ENCODE assay signal across 1 cellular context in the genomic region with DNA sequence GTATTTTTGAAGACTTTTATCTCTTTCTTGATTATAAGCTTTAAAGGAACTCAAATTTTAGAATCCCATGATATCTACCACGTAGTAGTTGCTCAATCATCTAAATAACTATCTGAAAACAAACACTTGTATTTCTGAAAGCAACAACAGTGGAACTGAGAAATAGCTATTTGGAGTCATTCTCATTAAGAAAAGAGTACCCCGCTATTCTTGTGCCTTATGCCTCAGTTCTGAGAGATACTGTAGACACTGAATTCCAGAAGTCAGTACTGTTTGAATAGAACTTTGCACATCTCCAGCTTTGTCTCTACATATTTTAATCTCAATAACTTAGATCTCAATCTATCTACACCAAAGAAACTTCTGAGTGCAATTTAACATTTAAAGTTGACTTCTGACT.
TF ChIP-seq lines count a peak whose summit lies in the region.

No MANE protein-coding gene starts in this region.

TF ChIP-seq in K562, 482 proteins besides CTCF, POLR2A, EP300 and RAD21 (continued from another document):
- TF ChIP-seq, protein P1, sequence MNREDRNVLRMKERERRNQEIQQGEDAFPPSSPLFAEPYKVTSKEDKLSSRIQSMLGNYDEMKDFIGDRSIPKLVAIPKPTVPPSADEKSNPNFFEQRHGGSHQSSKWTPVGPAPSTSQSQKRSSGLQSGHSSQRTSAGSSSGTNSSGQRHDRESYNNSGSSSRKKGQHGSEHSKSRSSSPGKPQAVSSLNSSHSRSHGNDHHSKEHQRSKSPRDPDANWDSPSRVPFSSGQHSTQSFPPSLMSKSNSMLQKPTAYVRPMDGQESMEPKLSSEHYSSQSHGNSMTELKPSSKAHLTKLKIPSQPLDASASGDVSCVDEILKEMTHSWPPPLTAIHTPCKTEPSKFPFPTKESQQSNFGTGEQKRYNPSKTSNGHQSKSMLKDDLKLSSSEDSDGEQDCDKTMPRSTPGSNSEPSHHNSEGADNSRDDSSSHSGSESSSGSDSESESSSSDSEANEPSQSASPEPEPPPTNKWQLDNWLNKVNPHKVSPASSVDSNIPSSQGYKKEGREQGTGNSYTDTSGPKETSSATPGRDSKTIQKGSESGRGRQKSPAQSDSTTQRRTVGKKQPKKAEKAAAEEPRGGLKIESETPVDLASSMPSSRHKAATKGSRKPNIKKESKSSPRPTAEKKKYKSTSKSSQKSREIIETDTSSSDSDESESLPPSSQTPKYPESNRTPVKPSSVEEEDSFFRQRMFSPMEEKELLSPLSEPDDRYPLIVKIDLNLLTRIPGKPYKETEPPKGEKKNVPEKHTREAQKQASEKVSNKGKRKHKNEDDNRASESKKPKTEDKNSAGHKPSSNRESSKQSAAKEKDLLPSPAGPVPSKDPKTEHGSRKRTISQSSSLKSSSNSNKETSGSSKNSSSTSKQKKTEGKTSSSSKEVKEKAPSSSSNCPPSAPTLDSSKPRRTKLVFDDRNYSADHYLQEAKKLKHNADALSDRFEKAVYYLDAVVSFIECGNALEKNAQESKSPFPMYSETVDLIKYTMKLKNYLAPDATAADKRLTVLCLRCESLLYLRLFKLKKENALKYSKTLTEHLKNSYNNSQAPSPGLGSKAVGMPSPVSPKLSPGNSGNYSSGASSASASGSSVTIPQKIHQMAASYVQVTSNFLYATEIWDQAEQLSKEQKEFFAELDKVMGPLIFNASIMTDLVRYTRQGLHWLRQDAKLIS (CRISPR knock-in tag; IDR thresholded peaks at IDR 0.05): no peak
- TF ChIP-seq ZNF124 (CRISPR knock-in tag; IDR thresholded peaks at IDR 0.05): no peak
- TF ChIP-seq, protein P2, sequence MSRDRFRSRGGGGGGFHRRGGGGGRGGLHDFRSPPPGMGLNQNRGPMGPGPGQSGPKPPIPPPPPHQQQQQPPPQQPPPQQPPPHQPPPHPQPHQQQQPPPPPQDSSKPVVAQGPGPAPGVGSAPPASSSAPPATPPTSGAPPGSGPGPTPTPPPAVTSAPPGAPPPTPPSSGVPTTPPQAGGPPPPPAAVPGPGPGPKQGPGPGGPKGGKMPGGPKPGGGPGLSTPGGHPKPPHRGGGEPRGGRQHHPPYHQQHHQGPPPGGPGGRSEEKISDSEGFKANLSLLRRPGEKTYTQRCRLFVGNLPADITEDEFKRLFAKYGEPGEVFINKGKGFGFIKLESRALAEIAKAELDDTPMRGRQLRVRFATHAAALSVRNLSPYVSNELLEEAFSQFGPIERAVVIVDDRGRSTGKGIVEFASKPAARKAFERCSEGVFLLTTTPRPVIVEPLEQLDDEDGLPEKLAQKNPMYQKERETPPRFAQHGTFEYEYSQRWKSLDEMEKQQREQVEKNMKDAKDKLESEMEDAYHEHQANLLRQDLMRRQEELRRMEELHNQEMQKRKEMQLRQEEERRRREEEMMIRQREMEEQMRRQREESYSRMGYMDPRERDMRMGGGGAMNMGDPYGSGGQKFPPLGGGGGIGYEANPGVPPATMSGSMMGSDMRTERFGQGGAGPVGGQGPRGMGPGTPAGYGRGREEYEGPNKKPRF (IDR thresholded peaks at IDR 0.05; ENCODE audit: low read depth, low read length): no peak
- TF ChIP-seq SMARCB1 (IDR thresholded peaks at IDR 0.05; ENCODE audit: insufficient read length, low read depth): no peak
- TF ChIP-seq, protein P3, sequence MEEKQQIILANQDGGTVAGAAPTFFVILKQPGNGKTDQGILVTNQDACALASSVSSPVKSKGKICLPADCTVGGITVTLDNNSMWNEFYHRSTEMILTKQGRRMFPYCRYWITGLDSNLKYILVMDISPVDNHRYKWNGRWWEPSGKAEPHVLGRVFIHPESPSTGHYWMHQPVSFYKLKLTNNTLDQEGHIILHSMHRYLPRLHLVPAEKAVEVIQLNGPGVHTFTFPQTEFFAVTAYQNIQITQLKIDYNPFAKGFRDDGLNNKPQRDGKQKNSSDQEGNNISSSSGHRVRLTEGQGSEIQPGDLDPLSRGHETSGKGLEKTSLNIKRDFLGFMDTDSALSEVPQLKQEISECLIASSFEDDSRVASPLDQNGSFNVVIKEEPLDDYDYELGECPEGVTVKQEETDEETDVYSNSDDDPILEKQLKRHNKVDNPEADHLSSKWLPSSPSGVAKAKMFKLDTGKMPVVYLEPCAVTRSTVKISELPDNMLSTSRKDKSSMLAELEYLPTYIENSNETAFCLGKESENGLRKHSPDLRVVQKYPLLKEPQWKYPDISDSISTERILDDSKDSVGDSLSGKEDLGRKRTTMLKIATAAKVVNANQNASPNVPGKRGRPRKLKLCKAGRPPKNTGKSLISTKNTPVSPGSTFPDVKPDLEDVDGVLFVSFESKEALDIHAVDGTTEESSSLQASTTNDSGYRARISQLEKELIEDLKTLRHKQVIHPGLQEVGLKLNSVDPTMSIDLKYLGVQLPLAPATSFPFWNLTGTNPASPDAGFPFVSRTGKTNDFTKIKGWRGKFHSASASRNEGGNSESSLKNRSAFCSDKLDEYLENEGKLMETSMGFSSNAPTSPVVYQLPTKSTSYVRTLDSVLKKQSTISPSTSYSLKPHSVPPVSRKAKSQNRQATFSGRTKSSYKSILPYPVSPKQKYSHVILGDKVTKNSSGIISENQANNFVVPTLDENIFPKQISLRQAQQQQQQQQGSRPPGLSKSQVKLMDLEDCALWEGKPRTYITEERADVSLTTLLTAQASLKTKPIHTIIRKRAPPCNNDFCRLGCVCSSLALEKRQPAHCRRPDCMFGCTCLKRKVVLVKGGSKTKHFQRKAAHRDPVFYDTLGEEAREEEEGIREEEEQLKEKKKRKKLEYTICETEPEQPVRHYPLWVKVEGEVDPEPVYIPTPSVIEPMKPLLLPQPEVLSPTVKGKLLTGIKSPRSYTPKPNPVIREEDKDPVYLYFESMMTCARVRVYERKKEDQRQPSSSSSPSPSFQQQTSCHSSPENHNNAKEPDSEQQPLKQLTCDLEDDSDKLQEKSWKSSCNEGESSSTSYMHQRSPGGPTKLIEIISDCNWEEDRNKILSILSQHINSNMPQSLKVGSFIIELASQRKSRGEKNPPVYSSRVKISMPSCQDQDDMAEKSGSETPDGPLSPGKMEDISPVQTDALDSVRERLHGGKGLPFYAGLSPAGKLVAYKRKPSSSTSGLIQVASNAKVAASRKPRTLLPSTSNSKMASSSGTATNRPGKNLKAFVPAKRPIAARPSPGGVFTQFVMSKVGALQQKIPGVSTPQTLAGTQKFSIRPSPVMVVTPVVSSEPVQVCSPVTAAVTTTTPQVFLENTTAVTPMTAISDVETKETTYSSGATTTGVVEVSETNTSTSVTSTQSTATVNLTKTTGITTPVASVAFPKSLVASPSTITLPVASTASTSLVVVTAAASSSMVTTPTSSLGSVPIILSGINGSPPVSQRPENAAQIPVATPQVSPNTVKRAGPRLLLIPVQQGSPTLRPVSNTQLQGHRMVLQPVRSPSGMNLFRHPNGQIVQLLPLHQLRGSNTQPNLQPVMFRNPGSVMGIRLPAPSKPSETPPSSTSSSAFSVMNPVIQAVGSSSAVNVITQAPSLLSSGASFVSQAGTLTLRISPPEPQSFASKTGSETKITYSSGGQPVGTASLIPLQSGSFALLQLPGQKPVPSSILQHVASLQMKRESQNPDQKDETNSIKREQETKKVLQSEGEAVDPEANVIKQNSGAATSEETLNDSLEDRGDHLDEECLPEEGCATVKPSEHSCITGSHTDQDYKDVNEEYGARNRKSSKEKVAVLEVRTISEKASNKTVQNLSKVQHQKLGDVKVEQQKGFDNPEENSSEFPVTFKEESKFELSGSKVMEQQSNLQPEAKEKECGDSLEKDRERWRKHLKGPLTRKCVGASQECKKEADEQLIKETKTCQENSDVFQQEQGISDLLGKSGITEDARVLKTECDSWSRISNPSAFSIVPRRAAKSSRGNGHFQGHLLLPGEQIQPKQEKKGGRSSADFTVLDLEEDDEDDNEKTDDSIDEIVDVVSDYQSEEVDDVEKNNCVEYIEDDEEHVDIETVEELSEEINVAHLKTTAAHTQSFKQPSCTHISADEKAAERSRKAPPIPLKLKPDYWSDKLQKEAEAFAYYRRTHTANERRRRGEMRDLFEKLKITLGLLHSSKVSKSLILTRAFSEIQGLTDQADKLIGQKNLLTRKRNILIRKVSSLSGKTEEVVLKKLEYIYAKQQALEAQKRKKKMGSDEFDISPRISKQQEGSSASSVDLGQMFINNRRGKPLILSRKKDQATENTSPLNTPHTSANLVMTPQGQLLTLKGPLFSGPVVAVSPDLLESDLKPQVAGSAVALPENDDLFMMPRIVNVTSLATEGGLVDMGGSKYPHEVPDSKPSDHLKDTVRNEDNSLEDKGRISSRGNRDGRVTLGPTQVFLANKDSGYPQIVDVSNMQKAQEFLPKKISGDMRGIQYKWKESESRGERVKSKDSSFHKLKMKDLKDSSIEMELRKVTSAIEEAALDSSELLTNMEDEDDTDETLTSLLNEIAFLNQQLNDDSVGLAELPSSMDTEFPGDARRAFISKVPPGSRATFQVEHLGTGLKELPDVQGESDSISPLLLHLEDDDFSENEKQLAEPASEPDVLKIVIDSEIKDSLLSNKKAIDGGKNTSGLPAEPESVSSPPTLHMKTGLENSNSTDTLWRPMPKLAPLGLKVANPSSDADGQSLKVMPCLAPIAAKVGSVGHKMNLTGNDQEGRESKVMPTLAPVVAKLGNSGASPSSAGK (IDR thresholded peaks at IDR 0.05): no peak
- TF ChIP-seq, protein P4, sequence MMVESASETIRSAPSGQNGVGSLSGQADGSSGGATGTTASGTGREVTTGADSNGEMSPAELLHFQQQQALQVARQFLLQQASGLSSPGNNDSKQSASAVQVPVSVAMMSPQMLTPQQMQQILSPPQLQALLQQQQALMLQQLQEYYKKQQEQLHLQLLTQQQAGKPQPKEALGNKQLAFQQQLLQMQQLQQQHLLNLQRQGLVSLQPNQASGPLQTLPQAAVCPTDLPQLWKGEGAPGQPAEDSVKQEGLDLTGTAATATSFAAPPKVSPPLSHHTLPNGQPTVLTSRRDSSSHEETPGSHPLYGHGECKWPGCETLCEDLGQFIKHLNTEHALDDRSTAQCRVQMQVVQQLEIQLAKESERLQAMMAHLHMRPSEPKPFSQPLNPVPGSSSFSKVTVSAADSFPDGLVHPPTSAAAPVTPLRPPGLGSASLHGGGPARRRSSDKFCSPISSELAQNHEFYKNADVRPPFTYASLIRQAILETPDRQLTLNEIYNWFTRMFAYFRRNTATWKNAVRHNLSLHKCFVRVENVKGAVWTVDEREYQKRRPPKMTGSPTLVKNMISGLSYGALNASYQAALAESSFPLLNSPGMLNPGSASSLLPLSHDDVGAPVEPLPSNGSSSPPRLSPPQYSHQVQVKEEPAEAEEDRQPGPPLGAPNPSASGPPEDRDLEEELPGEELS (CRISPR knock-in tag; IDR thresholded peaks at IDR 0.05; ENCODE audit: borderline replicate concordance): no peak
- no peak for TF ChIP-seq ZNF561 (CRISPR knock-in tag; conservative IDR thresholded peaks at IDR 0.05)
- no peak for TF ChIP-seq DDX20 (tag; IDR thresholded peaks at IDR 0.05; ENCODE audit: low read depth)
TF ChIP-seq in K562: peak in this region for 0.
